In genomic region chr3:123758081-123758564, GRCh38 we compare ENCODE assay signal across 10 cellular contexts.
DNase-seq lines count a peak whose midpoint lies in the region; TF ChIP-seq lines count a peak whose summit lies in the region.
"Had no signal": no experiment of that assay in that cellular context is flagged by ENCODE, and none has a peak within 500 bp of the region (broad histone marks: within the 10 kb centered on the region; RNA-seq: fewer than 3 reads in every experiment).

No MANE protein-coding gene starts in this region.

- H3K4me3 Mint-ChIP-seq in endodermal cell: no peak overlapping the region

- H3K79me2 ChIP-seq in Karpas-422 (ENCODE audit: low read length): no peaks in the 10 kb centered on the region

- H3K27ac ChIP-seq in subcutaneous abdominal adipose tissue (ENCODE audit: low read depth, low read length) (peak overlapping the region; percentile 77), endodermal cell (ENCODE audit: low read depth, low read length) (no peak overlapping the region), Karpas-422 (ENCODE audit: low read length) (no peak overlapping the region)

- no peaks in the 10 kb centered on the region for H3K9me2 ChIP-seq in Karpas-422 (replicated peaks; ENCODE audit: insufficient read depth, low read length)

- peak; percentile 82 for DNase-seq in HS-5 (ENCODE audit: low read depth)
- peak; percentile 60 for DNase-seq in NCI-H226
- DNase-seq in epithelial cell of esophagus (ENCODE audit: low read depth): peak; percentile 45
- no peak for DNase-seq in activated CD4-positive, alpha-beta T cell treated with anti-CD3 and anti-CD28 coated beads for 48 hours
- DNase-seq in endodermal cell: no peak
- DNase-seq in Karpas-422: no peak
- DNase-seq: erythroblast, pancreas, upper lobe of left lung had no signal

- no peaks in the 10 kb centered on the region for H3K9me3 ChIP-seq in subcutaneous abdominal adipose tissue (ENCODE audit: control insufficient read depth in 5 of 5, low read length in 5 of 5)
- no peaks in the 10 kb centered on the region for H3K9me3 ChIP-seq in endodermal cell (ENCODE audit: control insufficient read depth, low read length)
- H3K9me3 ChIP-seq in Karpas-422 (ENCODE audit: low read length): no peaks in the 10 kb centered on the region
- H3K9me3 ChIP-seq: pancreas, upper lobe of left lung had no signal

- no peak overlapping the region for H3K27ac Mint-ChIP-seq in endodermal cell

- no peaks in the 10 kb centered on the region for H3K36me3 Mint-ChIP-seq in endodermal cell (ENCODE audit: low read depth)

- H3K4me2 ChIP-seq in Karpas-422 (ENCODE audit: low read depth, low read length, poor library complexity, severe bottlenecking): no peak overlapping the region

- H3K4me3 ChIP-seq in epithelial cell of esophagus (ENCODE audit: low read length) (no peak overlapping the region), subcutaneous abdominal adipose tissue (ENCODE audit: low read depth in 1 of 5, low read length in 5 of 5) (peak overlapping the region in 1 of 5 donors; percentile 12), endodermal cell (ENCODE audit: low read length) (no peak overlapping the region), Karpas-422 (ENCODE audit: low read length) (no peak overlapping the region)
- H3K4me3 ChIP-seq: pancreas, upper lobe of left lung had no signal

- H3K4me1 Mint-ChIP-seq in endodermal cell: peaks cover 31% of the 10 kb centered on the region

- H3K9me3 Mint-ChIP-seq in endodermal cell: no peaks in the 10 kb centered on the region

- TF ChIP-seq CTCF in epithelial cell of esophagus (IDR thresholded peaks at IDR 0.05; ENCODE audit: insufficient read depth, low read depth, low read length, missing control alignments) (no peak), endodermal cell (conservative IDR thresholded peaks at IDR 0.05) (no peak)

- H3K4me1 ChIP-seq in subcutaneous abdominal adipose tissue (ENCODE audit: control insufficient read depth in 5 of 5, insufficient read depth in 5 of 5, low read length in 5 of 5) (peaks cover 9 to 46% (median 37%) of the 10 kb centered on the region in 5 donors), endodermal cell (ENCODE audit: control insufficient read depth, insufficient read depth, low read length) (peaks cover 8% of the 10 kb centered on the region), Karpas-422 (ENCODE audit: low read length) (peaks cover 15% of the 10 kb centered on the region)

- H3K36me3 ChIP-seq in subcutaneous abdominal adipose tissue (ENCODE audit: control insufficient read depth in 5 of 5, insufficient read depth in 5 of 5, low read length in 5 of 5) (no peaks in the 10 kb centered on the region), endodermal cell (ENCODE audit: control insufficient read depth, insufficient read depth, low read length) (no peaks in the 10 kb centered on the region), Karpas-422 (ENCODE audit: insufficient read depth, low read length) (no peaks in the 10 kb centered on the region)
- H3K36me3 ChIP-seq: pancreas, upper lobe of left lung had no signal

- H3K9ac ChIP-seq in subcutaneous abdominal adipose tissue (ENCODE audit: low read length in 5 of 5): no peak overlapping the region
- no peak overlapping the region for H3K9ac ChIP-seq in endodermal cell (ENCODE audit: extremely low read depth, low read length, poor library complexity, severe bottlenecking)
- H3K9ac ChIP-seq in Karpas-422 (ENCODE audit: low read length): no peak overlapping the region

- H3K27me3 ChIP-seq in subcutaneous abdominal adipose tissue (ENCODE audit: control insufficient read depth in 5 of 5, insufficient read depth in 4 of 5, low read length in 5 of 5) (no peaks in the 10 kb centered on the region), endodermal cell (ENCODE audit: control insufficient read depth, insufficient read depth, low read length, poor library complexity, severe bottlenecking) (no peaks in the 10 kb centered on the region), Karpas-422 (ENCODE audit: low read length) (no peaks in the 10 kb centered on the region)
- H3K27me3 ChIP-seq: pancreas, upper lobe of left lung had no signal

- H3K27me3 Mint-ChIP-seq in endodermal cell (ENCODE audit: insufficient read depth): no peaks in the 10 kb centered on the region

- H4K20me1 ChIP-seq in Karpas-422 (ENCODE audit: insufficient read depth, low read depth, low read length): no peaks in the 10 kb centered on the region

- H2AFZ ChIP-seq in Karpas-422 (ENCODE audit: low read length): no peak overlapping the region

- WGBS in endodermal cell (ENCODE audit: insufficient coverage in 1 of 2, insufficient read length in 1 of 2), 2 experiments: 41 to 86% methylated on average over 1 to 2 of the region's 2 CpGs

Comparison
In these comparisons a context has a peak if more than half of its experiments do, and no peak if none do; other contexts are left out.
1. DNase-seq: peak in HS-5 (single experiment), NCI-H226 (single experiment) and epithelial cell of esophagus (single experiment); none in activated CD4-positive, alpha-beta T cell treated with anti-CD3 and anti-CD28 coated beads for 48 hours (single experiment), endodermal cell (single experiment) and Karpas-422 (single experiment).